ENCODE assay signal across 12 cellular contexts in genomic region chr2:181300600-181301291, GRCh38.
DNase-seq lines count a peak whose midpoint lies in the region; ATAC-seq, FAIRE-seq and TF ChIP-seq lines count a peak whose summit lies in the region.
"Had no signal": no experiment of that assay in that cellular context is flagged by ENCODE, and none has a peak within 500 bp of the region (broad histone marks: within the 10 kb centered on the region; RNA-seq: fewer than 3 reads in every experiment).

No MANE protein-coding gene starts in this region.

- no peak overlapping the region for H3K27ac ChIP-seq in GM12878 (ENCODE audit: control insufficient read depth, insufficient read depth)
- H3K27ac ChIP-seq in left ventricle myocardium inferior (replicated peaks), result no peak overlapping the region

- TF ChIP-seq CTCF in GM12878 (IDR thresholded peaks at IDR 0.05 in 2 of 3, conservative IDR thresholded peaks at IDR 0.05 in 1 of 3; ENCODE audit: control insufficient read depth in 2 of 3, extremely low read depth in 1 of 3, insufficient read depth in 1 of 3, low read depth in 3 of 3, low read length in 3 of 3), result no peak
- no peak for TF ChIP-seq CTCF in left ventricle myocardium inferior (IDR thresholded peaks at IDR 0.05; ENCODE audit: borderline replicate concordance)

- H3K9me3 ChIP-seq in GM12878 (replicated peaks; ENCODE audit: control insufficient read depth, insufficient read depth, low read length) (no peaks in the 10 kb centered on the region; the same call in none of the 3 replicates), left ventricle myocardium inferior (replicated peaks) (peaks cover 34% of the 10 kb centered on the region)

- POLR2A ChIA-PET in GM12878 (lab: Charles Lee), result no interaction called here

- SMC1A ChIA-PET in GM12878 (lab: Charles Lee; ENCODE audit: uncharacterized antibody, unreplicated experiment), result interaction anchor here (1.0 to 15.8 kb wide), 8 partner anchors 10 to 414 kb away, joined by 3 to 313 read pairs (median 8); partner anchors contain the start of gene ITGA4

- in situ Hi-C loops in GM12878 (cut with MboI), result no loop called here

- CTCF ChIA-PET in GM12878 (lab: Yijun Ruan, JAX), result interaction anchor here (5.0 to 14.1 kb wide), 3 partner anchors 157 to 195 kb away, joined by 55 to 235 read pairs (median 106); partner anchors contain the start of gene ITGA4

- no peak overlapping the region for H3K9ac ChIP-seq in GM12878 (ENCODE audit: control insufficient read depth, insufficient read depth, low read length)

- H3K4me2 ChIP-seq in GM12878 (ENCODE audit: control insufficient read depth, insufficient read depth), result no peak overlapping the region

- intact Hi-C loops in GM12878 (cut with micrococcal nuclease; ENCODE audit: unreplicated experiment) (no loop called here), left ventricle myocardium inferior (cut with micrococcal nuclease) (no loop called here)

- H3K79me2 ChIP-seq in GM12878 (ENCODE audit: control insufficient read depth, insufficient read depth, low read length), result no peaks in the 10 kb centered on the region

- H3K27me3 ChIP-seq in GM12878 (replicated peaks in 1 of 2; ENCODE audit: control insufficient read depth in 2 of 2, insufficient read depth in 2 of 2, low read length in 1 of 2) (no peaks in the 10 kb centered on the region), left ventricle myocardium inferior (ENCODE audit: low read depth) (no peaks in the 10 kb centered on the region)

- H2AFZ ChIP-seq in GM12878 (ENCODE audit: control insufficient read depth, low read depth, low read length), result no peak overlapping the region

- H3K4me1 ChIP-seq in GM12878 (ENCODE audit: control insufficient read depth, insufficient read depth, low read length) (peaks cover 20% of the 10 kb centered on the region), left ventricle myocardium inferior (peaks cover 5% of the 10 kb centered on the region)

- no peaks in the 10 kb centered on the region for H4K20me1 ChIP-seq in GM12878 (ENCODE audit: control insufficient read depth, insufficient read depth)

- BruUV-seq in GM12878 (replicated peaks; lab: Mats Ljungman, UMichigan), result no TSS peak

- H3K4me3 ChIP-seq in GM12878, result no peak overlapping the region
- no peak overlapping the region for H3K4me3 ChIP-seq in left ventricle myocardium inferior

- 99% methylated on average over 5 of the region's 5 CpGs for WGBS in GM12878 (ENCODE audit: insufficient coverage, insufficient replicate concordance, low lambda C conversion rate, missing lambda C conversion rate)

- no peak for FAIRE-seq in GM12878 (lab: Jason Lieb, UNC)
- FAIRE-seq: bronchial epithelial cell, endothelial cell of umbilical vein had no signal

- RAD21 ChIA-PET in GM12878 (lab: Charles Lee; ENCODE audit: unreplicated experiment), result interaction anchor here (1.3 to 16.8 kb wide), 4 partner anchors 12 to 272 kb away, joined by 3 to 340 read pairs (median 28); partner anchors contain the start of gene ITGA4

- ATAC-seq in GM12878 (no peak), GM21825 (IDR thresholded peaks at IDR 0.05; ENCODE audit: unreplicated experiment) (no peak)

- H3K36me3 ChIP-seq in GM12878 (ENCODE audit: control insufficient read depth in 2 of 2, insufficient read depth in 2 of 2, low read length in 1 of 2) (no peaks in the 10 kb centered on the region), left ventricle myocardium inferior (no peaks in the 10 kb centered on the region)

- TF ChIP-seq POLR2A in GM12878 (IDR thresholded peaks at IDR 0.05; ENCODE audit: low read depth, low read length), result no peak

- TF ChIP-seq RAD21 in GM12878 (IDR thresholded peaks at IDR 0.05; ENCODE audit: insufficient read depth, low read depth, low read length), result no peak

- no peak for TF ChIP-seq EP300 in GM12878 (IDR thresholded peaks at IDR 0.05; ENCODE audit: borderline replicate concordance in 1 of 2, control insufficient read depth in 1 of 2, low read depth in 2 of 2, low read length in 2 of 2)

- DNase-seq in stimulated activated naive CD4-positive, alpha-beta T cell (lab: John Stamatoyannopoulos, UW), result peak in 4 of 6 experiments; percentile 17 to 67 (median 61)
- DNase-seq in stimulated activated naive CD4-positive, alpha-beta T cell treated with Interleukin-2 at 50 U/mL for 16 hours (lab: John Stamatoyannopoulos, UW), result no peak
- DNase-seq in SKM-1 (lab: John Stamatoyannopoulos, UW; ENCODE audit: unreplicated experiment), result peak; percentile 67
- DNase-seq in GM12878 (ENCODE audit: low read depth, low spot score), result no peak
- DNase-seq in HPDE6-E6E7 (ENCODE audit: extremely low spot score), result no peak
- DNase-seq in NCI-H510A (lab: John Stamatoyannopoulos, UW), result no peak
- no peak for DNase-seq in left ventricle myocardium inferior
- DNase-seq: stimulated activated CD4-positive, alpha-beta T cell treated with anti-CD3 and anti-CD28 coated beads, Interleukin-12 subunit alpha, Interleukin-12 subunit beta, amount 100 ng/mL, for 4 hours; stimulated activated CD8-positive, alpha-beta memory T cell treated with anti-CD3 and anti-CD28 coated beads, Interleukin-4, amount 100 ng/mL, for 48 hours had no signal

TF ChIP-seq in GM12878, 131 proteins besides CTCF, POLR2A, EP300 and RAD21:
- TF ChIP-seq RCOR1 (conservative IDR thresholded peaks at IDR 0.05; ENCODE audit: low read depth, low read length), result no peak
- no peak for TF ChIP-seq CHD1 (IDR thresholded peaks at IDR 0.05; ENCODE audit: low read depth, low read length)
- no peak for TF ChIP-seq ZNF274 (IDR thresholded peaks at IDR 0.05; ENCODE audit: insufficient read depth, insufficient read length)
- no peak for TF ChIP-seq ATF7 (IDR thresholded peaks at IDR 0.05; ENCODE audit: low read depth)
- peak; percentile 45 for TF ChIP-seq RUNX3 (IDR thresholded peaks at IDR 0.05; ENCODE audit: low read length)

Comparison
In these comparisons a context has a peak if more than half of its experiments do, and no peak if none do; other contexts are left out.
1. DNase-seq: peak in stimulated activated naive CD4-positive, alpha-beta T cell (4 of 6) and SKM-1 (single experiment); none in stimulated activated naive CD4-positive, alpha-beta T cell treated with Interleukin-2 at 50 U/mL for 16 hours (single experiment), GM12878 (single experiment), HPDE6-E6E7 (single experiment), NCI-H510A (single experiment) and left ventricle myocardium inferior (single experiment).